ENCODE assay signal across 9 cellular contexts in genomic region chr15:78069052-78069414, GRCh38. TPM values are rescaled to one million over a fixed set of nuclear protein-coding genes. Genes with fewer than 3 reads are reported as not detected.
DNase-seq lines count a peak whose midpoint lies in the region; ATAC-seq and TF ChIP-seq lines count a peak whose summit lies in the region.
"Had no signal": no experiment of that assay in that cellular context is flagged by ENCODE, and none has a peak within 500 bp of the region (broad histone marks: within the 10 kb centered on the region; RNA-seq: fewer than 3 reads in every experiment).

No MANE protein-coding gene starts in this region.

- WGBS in right lobe of liver (ENCODE audit: insufficient coverage, low coverage, low lambda C conversion rate, missing lambda C conversion rate) = 60% methylated on average over 6 of the region's 7 CpGs
- WGBS in urinary bladder = 61% methylated on average over 7 of the region's 7 CpGs

- no peak overlapping the region for H3K4me3 ChIP-seq in left ventricle myocardium inferior
- H3K4me3 ChIP-seq in SK-N-MC = peak overlapping the region; percentile 66
- no peak overlapping the region for H3K4me3 ChIP-seq in right lobe of liver
- no peak overlapping the region for H3K4me3 ChIP-seq in urinary bladder (ENCODE audit: low read depth, low read length)

- H3K27me3 ChIP-seq in left ventricle myocardium inferior (ENCODE audit: low read depth) (no peaks in the 10 kb centered on the region), right lobe of liver (no peaks in the 10 kb centered on the region)

- H3K9ac ChIP-seq in SK-N-MC (ENCODE audit: insufficient read length) = peak overlapping the region; percentile 25

- no peak for DNase-seq in left ventricle myocardium inferior
- DNase-seq in left ventricle myocardium superior = no peak
- no peak for DNase-seq in SK-N-MC (ENCODE audit: low read depth, low spot score)
- no peak for DNase-seq in right lobe of liver
- no peak for DNase-seq in pons (ENCODE audit: low spot score)
- DNase-seq in NCI-H748 treated with DMSO at 0.1 percent for 48 hours (lab: John Stamatoyannopoulos, UW) = no peak

- H3K4me1 ChIP-seq in left ventricle myocardium inferior = peaks cover 91% of the 10 kb centered on the region
- peaks cover 0 to 84% (median 36%) of the 10 kb centered on the region in 4 donors for H3K4me1 ChIP-seq in right lobe of liver
- peaks cover 13% of the 10 kb centered on the region for H3K4me1 ChIP-seq in urinary bladder (ENCODE audit: insufficient read depth)

- no peaks in the 10 kb centered on the region for H3K9me3 ChIP-seq in left ventricle myocardium inferior (replicated peaks)
- no peaks in the 10 kb centered on the region for H3K9me3 ChIP-seq in SK-N-MC (ENCODE audit: low read depth, low read length)
- no peaks in the 10 kb centered on the region for H3K9me3 ChIP-seq in right lobe of liver

- TF ChIP-seq POLR2A in right lobe of liver (IDR thresholded peaks at IDR 0.05) = no peak

- no peaks in the 10 kb centered on the region for H3K36me3 ChIP-seq in left ventricle myocardium inferior
- H3K36me3 ChIP-seq in SK-N-MC (ENCODE audit: insufficient read depth, low read length) = peaks cover 17% of the 10 kb centered on the region; the same call in 1 of the 2 replicates
- no peaks in the 10 kb centered on the region for H3K36me3 ChIP-seq in right lobe of liver
- H3K36me3 ChIP-seq in urinary bladder (ENCODE audit: insufficient read depth) = no peaks in the 10 kb centered on the region

- H3K27ac ChIP-seq in left ventricle myocardium inferior (replicated peaks) (peak overlapping the region; percentile 69), SK-N-MC (peak overlapping the region; percentile 97), right lobe of liver (peak overlapping the region; percentile 56 to 66 (median 60)), urinary bladder (ENCODE audit: low read depth) (peak overlapping the region; percentile 45)

- intact Hi-C loops in left ventricle myocardium inferior (cut with micrococcal nuclease) = no loop called here
- intact Hi-C loops in left ventricle myocardium superior (cut with micrococcal nuclease) = no loop called here
- intact Hi-C loops in right lobe of liver (cut with DNase I) = loop anchor here in 1 of 2 donors (10.0 kb wide), 1 partner anchor 64 kb away; no protein-coding TSS in a partner anchor

- ATAC-seq in left ventricle myocardium superior = no peak
- no peak for ATAC-seq in right lobe of liver
- no peak for ATAC-seq in GM21381 (IDR thresholded peaks at IDR 0.05; ENCODE audit: unreplicated experiment)

- no peak for TF ChIP-seq CTCF in left ventricle myocardium inferior (IDR thresholded peaks at IDR 0.05; ENCODE audit: borderline replicate concordance)
- no peak for TF ChIP-seq CTCF in right lobe of liver (IDR thresholded peaks at IDR 0.05)

RNA-seq across cellular contexts. Expression of gene TBC1D2B, which starts 8.5 kb away (rescaled TPM):
- total RNA-seq in left ventricle myocardium inferior = 11.7 TPM
- 11.9 TPM for total RNA-seq in left ventricle myocardium superior
- total RNA-seq in right lobe of liver = 10 to 100 TPM; 23.7 to 81.4 (median 29.6) TPM
- total RNA-seq in urinary bladder = 55.0 TPM
- 31.6 TPM for polyA plus RNA-seq in urinary bladder

RNA-seq across cellular contexts. Expression of gene SH2D7, which starts 23.3 kb away (rescaled TPM):
- total RNA-seq in left ventricle myocardium inferior (not detected), left ventricle myocardium superior (not detected), right lobe of liver (not detected), urinary bladder (not detected)
- not detected for polyA plus RNA-seq in urinary bladder
- total RNA-seq: neural crest cell had no signal

Comparison
In these comparisons a context has a peak if more than half of its experiments do, and no peak if none do; other contexts are left out.
1. H3K27ac ChIP-seq: peak in every context shown above with its lines; median percentile 97 in SK-N-MC; 69 in left ventricle myocardium inferior; 60 in right lobe of liver; 45 in urinary bladder.